ENCODE assay signal across 14 cellular contexts in genomic region chrX:150527108-150527507, GRCh38.
"Had no signal": no experiment of that assay in that cellular context is flagged by ENCODE, and none has a peak within 500 bp of the region (broad histone marks: within the 10 kb centered on the region; RNA-seq: fewer than 3 reads in every experiment).

No MANE protein-coding gene starts in this region.

- H3K4me3 ChIP-seq: esophagus squamous epithelium, left lung, lower lobe of right lung, stomach, thoracic aorta had no signal

- H3K4me1 ChIP-seq: esophagus squamous epithelium, left lung, lower lobe of right lung, stomach had no signal

- H3K9me3 ChIP-seq: esophagus squamous epithelium, left lung, lower lobe of right lung, stomach, thoracic aorta had no signal

- DNase-seq: dermis blood vessel endothelial cell; esophagus squamous epithelium; foreskin fibroblast; immature natural killer cell; left lung; lower lobe of right lung; natural killer cell; right cardiac atrium; small intestine; stimulated activated CD4-positive, alpha-beta T cell treated with anti-CD3 and anti-CD28 coated beads, Interleukin-12 subunit alpha, Interleukin-12 subunit beta, amount 100 ng/mL, for 4 hours; stimulated activated naive CD4-positive, alpha-beta T cell; stomach; substantia nigra had no signal

- H3K27me3 ChIP-seq: esophagus squamous epithelium, left lung, stomach had no signal

- H3K27ac ChIP-seq: esophagus squamous epithelium, left lung, lower lobe of right lung, stomach, thoracic aorta had no signal

- H3K36me3 ChIP-seq: esophagus squamous epithelium, left lung, lower lobe of right lung, stomach, thoracic aorta had no signal

- ATAC-seq: left lung, lower lobe of right lung, natural killer cell, right cardiac atrium had no signal
